In genomic region chr19:14529254-14530004, GRCh38 we compare ENCODE assay signal across 1 cellular context.
TF ChIP-seq lines count a peak whose summit lies in the region.

TSS of gene TECR (plus strand) at chr19:14529594. CDS start at chr19:14529697, 103 bp downstream.

TF ChIP-seq in WTC11, 78 proteins besides CTCF, POLR2A, EP300 and RAD21 (continued from another document):
- TF ChIP-seq ZNF532 (CRISPR knock-in tag; IDR thresholded peaks at IDR 0.05; ENCODE audit: borderline replicate concordance) = no peak
- no peak for TF ChIP-seq SOX15 (CRISPR knock-in tag; IDR thresholded peaks at IDR 0.05)
- no peak for TF ChIP-seq ZNF317 (CRISPR knock-in tag; IDR thresholded peaks at IDR 0.05; ENCODE audit: borderline replicate concordance, low read depth)
- TF ChIP-seq ZNF263 (CRISPR knock-in tag; IDR thresholded peaks at IDR 0.05; ENCODE audit: low read depth) = no peak
- TF ChIP-seq ZNF416 (CRISPR knock-in tag; IDR thresholded peaks at IDR 0.05) = no peak
- TF ChIP-seq ZNF121 (CRISPR knock-in tag; IDR thresholded peaks at IDR 0.05) = no peak
- TF ChIP-seq ZBTB21 (CRISPR knock-in tag; IDR thresholded peaks at IDR 0.05; ENCODE audit: borderline replicate concordance) = no peak
- TF ChIP-seq AR (CRISPR knock-in tag; IDR thresholded peaks at IDR 0.05) = no peak
- TF ChIP-seq SMAD3 (CRISPR knock-in tag; IDR thresholded peaks at IDR 0.05; ENCODE audit: borderline replicate concordance) = no peak
- no peak for TF ChIP-seq ATF3 (CRISPR knock-in tag; conservative IDR thresholded peaks at IDR 0.05)
- no peak for TF ChIP-seq ZNF281 (CRISPR knock-in tag; IDR thresholded peaks at IDR 0.05)
- no peak for TF ChIP-seq PRDM15 (CRISPR knock-in tag; IDR thresholded peaks at IDR 0.05)
- TF ChIP-seq GRHL2 (CRISPR knock-in tag; IDR thresholded peaks at IDR 0.05; ENCODE audit: insufficient replicate concordance, severe bottlenecking) = no peak
- peak; percentile 88 for TF ChIP-seq MAX (CRISPR knock-in tag; IDR thresholded peaks at IDR 0.05)
- TF ChIP-seq USF2 (CRISPR knock-in tag; IDR thresholded peaks at IDR 0.05) = no peak; the same call in 1 of the 2 replicates
- no peak for TF ChIP-seq TP53 (CRISPR knock-in tag; IDR thresholded peaks at IDR 0.05)
- no peak for TF ChIP-seq ZNF396 (CRISPR knock-in tag; IDR thresholded peaks at IDR 0.05; ENCODE audit: borderline replicate concordance)
- peak; percentile 71 for TF ChIP-seq FOXK1 (CRISPR knock-in tag; IDR thresholded peaks at IDR 0.05)
- no peak for TF ChIP-seq MYBL2 (CRISPR knock-in tag; IDR thresholded peaks at IDR 0.05)
- peak; percentile 63; the same call in 1 of the 2 replicates for TF ChIP-seq GABPB1 (CRISPR knock-in tag; IDR thresholded peaks at IDR 0.05)
- TF ChIP-seq KAT7 (CRISPR knock-in tag; IDR thresholded peaks at IDR 0.05; ENCODE audit: borderline replicate concordance) = no peak
- TF ChIP-seq ARID4B (CRISPR knock-in tag; IDR thresholded peaks at IDR 0.05; ENCODE audit: borderline replicate concordance) = no peak; the same call in 1 of the 2 replicates
- no peak for TF ChIP-seq NR2C2 (CRISPR knock-in tag; IDR thresholded peaks at IDR 0.05)
- TF ChIP-seq TEAD4 (CRISPR knock-in tag; IDR thresholded peaks at IDR 0.05) = no peak
- peak; percentile 56; the same call in 1 of the 2 replicates for TF ChIP-seq CREM (CRISPR knock-in tag; IDR thresholded peaks at IDR 0.05)
- TF ChIP-seq NFE2L1 (CRISPR knock-in tag; IDR thresholded peaks at IDR 0.05) = no peak
